20 cellular contexts compared by ENCODE assay signal in the genomic region with DNA sequence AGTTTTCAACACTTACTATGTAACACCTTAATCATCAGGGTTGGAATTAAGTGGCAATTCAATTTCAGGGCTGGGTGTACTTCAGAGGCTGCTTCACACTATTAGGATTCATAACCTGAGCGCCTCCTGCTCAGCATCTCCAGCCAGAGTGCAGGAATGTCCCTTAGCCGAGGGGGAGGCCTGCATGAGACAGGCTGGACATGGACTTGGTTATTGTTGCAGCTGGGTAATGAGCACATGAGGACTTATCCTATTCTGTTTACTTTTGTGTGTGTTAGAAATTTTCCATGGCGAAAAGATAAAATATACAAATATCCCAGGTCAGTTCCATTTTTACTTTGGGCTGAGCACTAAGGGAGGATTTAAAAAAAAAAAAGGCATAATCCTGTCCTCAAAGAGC. TPM values are rescaled to one million over a fixed set of nuclear protein-coding genes. Genes with fewer than 3 reads are reported as not detected.
DNase-seq lines count a peak whose midpoint lies in the region; ATAC-seq, FAIRE-seq and TF ChIP-seq lines count a peak whose summit lies in the region.
"Had no signal": no experiment of that assay in that cellular context is flagged by ENCODE, and none has a peak within 500 bp of the region (broad histone marks: within the 10 kb centered on the region; RNA-seq: fewer than 3 reads in every experiment).

No MANE protein-coding gene starts in this region.

- H3K4ac ChIP-seq in mesenchymal stem cell (ENCODE audit: low read depth in 1 of 2, low read length in 2 of 2), result no peak overlapping the region

- H4K91ac ChIP-seq in mesenchymal stem cell (ENCODE audit: low read length), result no peak overlapping the region

- no peak for DNase-seq in caudate nucleus (lab: John Stamatoyannopoulos, UW)
- DNase-seq in HepG2 (ENCODE audit: low spot score), result no peak
- no peak for DNase-seq in mesenchymal stem cell
- no peak for DNase-seq in NCI-H1436 (lab: John Stamatoyannopoulos, UW)
- DNase-seq in cardiac septum (ENCODE audit: low spot score), result no peak
- DNase-seq in NCI-H187 treated with DMSO at 0.1 percent for 48 hours (lab: John Stamatoyannopoulos, UW), result no peak
- DNase-seq: Caco-2; CD4-positive, CD25-positive, alpha-beta regulatory T cell; CD8-positive, alpha-beta T cell; DMS153; DND-41; GOT3; HFFc6 had no signal

- H3K4me2 ChIP-seq in HepG2 (ENCODE audit: low read depth, low read length) (no peak overlapping the region), mesenchymal stem cell (ENCODE audit: low read length, poor library complexity, severe bottlenecking) (no peak overlapping the region)
- H3K4me2 ChIP-seq: BLaER1 had no signal

- H3K36me3 ChIP-seq in HepG2 (replicated peaks in 1 of 2; ENCODE audit: control insufficient read depth in 1 of 2, insufficient read depth in 2 of 2, low read length in 2 of 2), result peaks cover 59 to 95% of the 10 kb centered on the region in 2 experiments
- peaks cover 67 to 99% of the 10 kb centered on the region in 2 experiments for H3K36me3 ChIP-seq in mesenchymal stem cell (ENCODE audit: control insufficient read depth in 1 of 2, insufficient read depth in 2 of 2, low read depth in 1 of 2, low read length in 2 of 2)
- peaks cover 29 to 93% (median 67%) of the 10 kb centered on the region in 5 donors for H3K36me3 ChIP-seq in subcutaneous abdominal adipose tissue (ENCODE audit: control insufficient read depth in 5 of 5, insufficient read depth in 5 of 5, low read length in 5 of 5)

- H3K79me1 ChIP-seq in mesenchymal stem cell (replicated peaks; ENCODE audit: low read length, poor library complexity, severe bottlenecking), result peaks cover 29% of the 10 kb centered on the region

- no peak overlapping the region for H2BK120ac ChIP-seq in mesenchymal stem cell (ENCODE audit: low read depth, low read length)

- in situ Hi-C loops in HepG2 (cut with HindIII; ENCODE audit: extremely low pct_ligation_motif_present, low pct_unique_long_range_greater_than_20kb), result no loop called here

- no peak overlapping the region for H2AFZ ChIP-seq in HepG2 (ENCODE audit: low read length)
- no peak overlapping the region for H2AFZ ChIP-seq in mesenchymal stem cell (ENCODE audit: low read depth, low read length)

- CTCF ChIA-PET in HepG2 (lab: Yijun Ruan, JAX; ENCODE audit: low intra/inter-chr PET ratio, low total read pairs), result no interaction called here

- H3K27me3 ChIP-seq in HepG2 (ENCODE audit: control insufficient read depth in 1 of 2, insufficient read depth in 2 of 2, low read length in 2 of 2), result no peaks in the 10 kb centered on the region
- no peaks in the 10 kb centered on the region for H3K27me3 ChIP-seq in mesenchymal stem cell (ENCODE audit: control insufficient read depth in 1 of 2, insufficient read depth in 1 of 2, low read length in 2 of 2)
- no peaks in the 10 kb centered on the region for H3K27me3 ChIP-seq in subcutaneous abdominal adipose tissue (ENCODE audit: control insufficient read depth in 5 of 5, insufficient read depth in 4 of 5, low read length in 5 of 5)
- H3K27me3 ChIP-seq: BLaER1 had no signal

- BruUV-seq in HepG2 (replicated peaks; lab: Mats Ljungman, UMichigan), result no TSS peak

- H3K9ac ChIP-seq in HepG2 (ENCODE audit: insufficient read depth, low read depth, low read length), result no peak overlapping the region
- peak overlapping the region; percentile 7 for H3K9ac ChIP-seq in mesenchymal stem cell (ENCODE audit: low read length)
- H3K9ac ChIP-seq in subcutaneous abdominal adipose tissue (ENCODE audit: low read length in 5 of 5), result no peak overlapping the region
- H3K9ac ChIP-seq: BLaER1 had no signal

- H3K18ac ChIP-seq in mesenchymal stem cell (ENCODE audit: low read depth in 1 of 2, low read length in 2 of 2), result no peak overlapping the region

- TF ChIP-seq POLR2A in HepG2 (IDR thresholded peaks at IDR 0.05; ENCODE audit: insufficient read depth in 1 of 2, low read depth in 2 of 2, low read length in 2 of 2), result 0 out of 4 replicates have a peak, but pooled peaks of 1 of the 2 experiments have one; percentile 5

- intact Hi-C loops in HepG2 (cut with micrococcal nuclease; ENCODE audit: unreplicated experiment), result no loop called here
- intact Hi-C loops in cardiac septum (cut with DNase I), result no loop called here

- no peak overlapping the region for H3K14ac ChIP-seq in mesenchymal stem cell (ENCODE audit: low read length in 2 of 2)

- no peak overlapping the region for H2AK5ac ChIP-seq in mesenchymal stem cell (ENCODE audit: low read length, severe bottlenecking)

- no peak for TF ChIP-seq CTCF in HepG2 (CRISPR knock-in tag; IDR thresholded peaks at IDR 0.05)

- H2BK15ac ChIP-seq in mesenchymal stem cell (ENCODE audit: low read depth, poor library complexity, severe bottlenecking), result no peak overlapping the region

- POLR2A ChIA-PET in HepG2 (lab: Yijun Ruan, JAX), result no interaction called here

- H3K79me2 ChIP-seq in HepG2 (ENCODE audit: insufficient read depth, low read length), result peaks cover 17% of the 10 kb centered on the region

- H3K27ac ChIP-seq in caudate nucleus (ENCODE audit: low read depth, low read length) (peak overlapping the region; percentile 85), HepG2 (ENCODE audit: extremely low read length, insufficient read depth, low read length) (no peak overlapping the region), mesenchymal stem cell (ENCODE audit: low read length, poor library complexity, severe bottlenecking) (no peak overlapping the region), subcutaneous abdominal adipose tissue (ENCODE audit: low read depth, low read length) (peak overlapping the region; percentile 22)
- H3K27ac ChIP-seq: BLaER1, C4-2B had no signal

- no peak overlapping the region for H3K23ac ChIP-seq in mesenchymal stem cell (ENCODE audit: low read length in 2 of 2)

- no peak overlapping the region for H2BK5ac ChIP-seq in mesenchymal stem cell (ENCODE audit: low read depth, low read length, poor library complexity, severe bottlenecking)

- H3K9me3 ChIP-seq in HepG2 (ENCODE audit: low read length), result no peaks in the 10 kb centered on the region
- no peaks in the 10 kb centered on the region for H3K9me3 ChIP-seq in mesenchymal stem cell (ENCODE audit: control insufficient read depth, low read length)
- H3K9me3 ChIP-seq in subcutaneous abdominal adipose tissue (ENCODE audit: control insufficient read depth in 5 of 5, low read length in 5 of 5), result no peaks in the 10 kb centered on the region
- H3K9me3 ChIP-seq: BLaER1, Caco-2, HAP-1 had no signal

- FAIRE-seq in HepG2 (lab: Jason Lieb, UNC), result no peak
- FAIRE-seq: G401.6, GM12892, H54 had no signal

- TF ChIP-seq EP300 in HepG2 (IDR thresholded peaks at IDR 0.05; ENCODE audit: low read depth in 2 of 2, low read length in 2 of 2) (no peak), HepG2 (CRISPR knock-in tag; IDR thresholded peaks at IDR 0.05; ENCODE audit: borderline replicate concordance) (no peak)

- H4K20me1 ChIP-seq in HepG2 (ENCODE audit: insufficient read depth, low read length), result no peaks in the 10 kb centered on the region; the same call in 1 of the 2 replicates

- H4K8ac ChIP-seq in mesenchymal stem cell (ENCODE audit: low read length), result no peak overlapping the region

- WGBS in HepG2 (ENCODE audit: low lambda C conversion rate), result 97% methylated on average over 3 of the region's 3 CpGs
- WGBS in mesenchymal stem cell, result 98% methylated on average over 2 of the region's 3 CpGs

- H3K4me1 ChIP-seq in HepG2 (ENCODE audit: insufficient read depth, low read length) (no peaks in the 10 kb centered on the region), mesenchymal stem cell (ENCODE audit: control insufficient read depth, insufficient read depth, low read depth, low read length) (no peaks in the 10 kb centered on the region), subcutaneous abdominal adipose tissue (ENCODE audit: control insufficient read depth in 5 of 5, insufficient read depth in 5 of 5, low read length in 5 of 5) (peaks cover 2 to 14% (median 5%) of the 10 kb centered on the region in 5 donors)
- H3K4me1 ChIP-seq: BLaER1, Caco-2, HAP-1 had no signal

- H2BK12ac ChIP-seq in mesenchymal stem cell (ENCODE audit: low read length in 2 of 2), result no peak overlapping the region

- ATAC-seq in HepG2, result no peak; the same call in 2 of the 3 replicates
- ATAC-seq: CD8-positive, alpha-beta T cell had no signal

- TF ChIP-seq RAD21 in HepG2 (CRISPR knock-in tag; IDR thresholded peaks at IDR 0.05), result no peak

- H3K4me3 ChIP-seq in HepG2 (replicated peaks in 1 of 3; ENCODE audit: insufficient read depth in 1 of 3, low read depth in 2 of 3, low read length in 3 of 3) (no peak overlapping the region), mesenchymal stem cell (ENCODE audit: insufficient read depth in 1 of 2, low read depth in 1 of 2, low read length in 2 of 2) (no peak overlapping the region), subcutaneous abdominal adipose tissue (ENCODE audit: low read depth in 1 of 5, low read length in 5 of 5) (no peak overlapping the region)
- H3K4me3 ChIP-seq: BLaER1, HAP-1 had no signal

RNA-seq across cellular contexts. Expression of a gene that starts 10.4 kb away (rescaled TPM):
- total RNA-seq in HepG2 (2016; rRNA removed; fragmentation: Illumina TruSeq; extraction: Trizol), result 93.7 and 100 TPM in 2 replicates
- 13.5 and 14.5 TPM in 2 replicates for total RNA-seq in HepG2 (2016; cell fraction: cytosol; rRNA removed; fragmentation: Illumina TruSeq; extraction: Trizol; ENCODE audit: low read depth)
- 86.4 and 94.6 TPM in 2 replicates for total RNA-seq in HepG2 (2016; cell fraction: insoluble cytoplasmic fraction; rRNA removed; fragmentation: Illumina TruSeq; extraction: Trizol)
- total RNA-seq in HepG2 (2016; cell fraction: membrane; rRNA removed; fragmentation: Illumina TruSeq; extraction: Trizol), result 34.1 and 38.1 TPM in 2 replicates
- total RNA-seq in HepG2 (2016; cell fraction: nucleus; rRNA removed; fragmentation: Illumina TruSeq; extraction: Trizol), result 95.2 and 107 TPM in 2 replicates
- 50.5 and 52.2 TPM in 2 replicates for polyA plus RNA-seq in HepG2 (2011; rRNA removed)
- 38.6 and 40.1 TPM in 2 replicates for polyA plus RNA-seq in HepG2 (2011; cell fraction: cytosol; rRNA removed)
- polyA plus RNA-seq in HepG2 (2011; cell fraction: nucleus; rRNA removed), result 58.3 and 59.2 TPM in 2 replicates
- 46.5 and 55.2 TPM in 2 replicates for polyA plus RNA-seq in HepG2 (2012)
- 9.4 and 10.2 TPM in 2 replicates for polyA plus RNA-seq in HepG2 (2016; cell fraction: cytosol; fragmentation: Illumina TruSeq; extraction: Trizol; ENCODE audit: low read depth)
- 85.4 and 97.6 TPM in 2 replicates for polyA plus RNA-seq in HepG2 (2016; cell fraction: insoluble cytoplasmic fraction; fragmentation: Illumina TruSeq; extraction: Trizol; ENCODE audit: low read depth)
- 26.6 and 29.3 TPM in 2 replicates for polyA plus RNA-seq in HepG2 (2016; cell fraction: membrane; fragmentation: Illumina TruSeq; extraction: Trizol; ENCODE audit: low read depth)
- polyA plus RNA-seq in HepG2 (2016; cell fraction: nucleus; fragmentation: Illumina TruSeq; extraction: Trizol; ENCODE audit: insufficient read depth, low read depth), result 91.3 and 91.5 TPM in 2 replicates
- 21.7 and 40.5 TPM in 2 replicates for polyA minus RNA-seq in HepG2 (2011; rRNA and poly(A)+ RNA removed; ENCODE audit: low replicate concordance)
- 18.1 and 22.2 TPM in 2 replicates for polyA minus RNA-seq in HepG2 (2011; cell fraction: cytosol; rRNA and poly(A)+ RNA removed)
- 126 and 133 TPM in 2 replicates for polyA minus RNA-seq in HepG2 (2011; cell fraction: nucleus; rRNA and poly(A)+ RNA removed)
- polyA plus RNA-seq in mesenchymal stem cell (2013, experiment 1 of 2), result 59.6 TPM
- 58.9 TPM for polyA plus RNA-seq in mesenchymal stem cell (2013, experiment 2 of 2)
- 22.5 TPM for total RNA-seq in cardiac septum

RNA-seq across cellular contexts. Expression of a gene that starts 10.6 kb away (rescaled TPM):
- total RNA-seq in HepG2 (2016; rRNA removed; fragmentation: Illumina TruSeq; extraction: Trizol) (19.2 and 19.3 TPM in 2 replicates), cardiac septum (10.4 TPM)
- total RNA-seq in HepG2 (2016; cell fraction: cytosol; rRNA removed; fragmentation: Illumina TruSeq; extraction: Trizol; ENCODE audit: low read depth), result 4.9 and 5.3 TPM in 2 replicates
- total RNA-seq in HepG2 (2016; cell fraction: insoluble cytoplasmic fraction; rRNA removed; fragmentation: Illumina TruSeq; extraction: Trizol), result 18.1 and 21.2 TPM in 2 replicates
- 9.4 TPM in 2 replicates for total RNA-seq in HepG2 (2016; cell fraction: membrane; rRNA removed; fragmentation: Illumina TruSeq; extraction: Trizol)
- total RNA-seq in HepG2 (2016; cell fraction: nucleus; rRNA removed; fragmentation: Illumina TruSeq; extraction: Trizol), result 10.8 and 14.1 TPM in 2 replicates
- polyA plus RNA-seq in HepG2 (2011; rRNA removed), result 16.2 and 16.6 TPM in 2 replicates
- polyA plus RNA-seq in HepG2 (2011; cell fraction: cytosol; rRNA removed), result 17.9 and 19.7 TPM in 2 replicates
- 7.4 and 11.7 TPM in 2 replicates for polyA plus RNA-seq in HepG2 (2011; cell fraction: nucleus; rRNA removed)
- 19.9 and 20.0 TPM in 2 replicates for polyA plus RNA-seq in HepG2 (2012)
- 4.0 and 4.6 TPM in 2 replicates for polyA plus RNA-seq in HepG2 (2016; cell fraction: cytosol; fragmentation: Illumina TruSeq; extraction: Trizol; ENCODE audit: low read depth)
- polyA plus RNA-seq in HepG2 (2016; cell fraction: insoluble cytoplasmic fraction; fragmentation: Illumina TruSeq; extraction: Trizol; ENCODE audit: low read depth), result 23.9 and 26.4 TPM in 2 replicates
- 8.6 and 8.7 TPM in 2 replicates for polyA plus RNA-seq in HepG2 (2016; cell fraction: membrane; fragmentation: Illumina TruSeq; extraction: Trizol; ENCODE audit: low read depth)
- polyA plus RNA-seq in HepG2 (2016; cell fraction: nucleus; fragmentation: Illumina TruSeq; extraction: Trizol; ENCODE audit: insufficient read depth, low read depth), result 25.3 and 26.3 TPM in 2 replicates
- 14.0 and 14.7 TPM in 2 replicates for polyA minus RNA-seq in HepG2 (2011; rRNA and poly(A)+ RNA removed; ENCODE audit: low replicate concordance)
- polyA minus RNA-seq in HepG2 (2011; cell fraction: cytosol; rRNA and poly(A)+ RNA removed), result 4.7 and 5.1 TPM in 2 replicates
- 5.2 and 6.5 TPM in 2 replicates for polyA minus RNA-seq in HepG2 (2011; cell fraction: nucleus; rRNA and poly(A)+ RNA removed)
- polyA plus RNA-seq in mesenchymal stem cell (2013, experiment 1 of 2), result 5.4 TPM
- polyA plus RNA-seq in mesenchymal stem cell (2013, experiment 2 of 2), result 5.6 TPM

Comparison
In these comparisons a context has a peak if more than half of its experiments do, and no peak if none do; other contexts are left out.
1. H3K27ac ChIP-seq: peak in caudate nucleus (single experiment) and subcutaneous abdominal adipose tissue (single experiment); none in HepG2 (single experiment) and mesenchymal stem cell (single experiment).